Comparison of ENCODE assay signal across 13 cellular contexts in genomic region chr4:182748283-182748682, GRCh38.
DNase-seq lines count a peak whose midpoint lies in the region; ATAC-seq and TF ChIP-seq lines count a peak whose summit lies in the region.
"Had no signal": no experiment of that assay in that cellular context is flagged by ENCODE, and none has a peak within 500 bp of the region (broad histone marks: within the 10 kb centered on the region; RNA-seq: fewer than 3 reads in every experiment).

No MANE protein-coding gene starts in this region.

- no peaks in the 10 kb centered on the region for H3K27me3 Mint-ChIP-seq in H9 (ENCODE audit: low read depth)
- H3K27me3 Mint-ChIP-seq in T-helper 17 cell: no peaks in the 10 kb centered on the region

- intact Hi-C loops in adrenal gland (cut with DNase I) (no loop called here), right cardiac atrium (cut with DNase I) (no loop called here)

- H3K27ac ChIP-seq in H9 (ENCODE audit: insufficient read length, low read depth, low read length) (no peak overlapping the region), adrenal gland (peak overlapping the region in 3 of 5 donors; percentile 49 to 53 (median 50)), right cardiac atrium (ENCODE audit: low read length) (peak overlapping the region; percentile 66), trophoblast cell (ENCODE audit: low read depth, low read length) (no peak overlapping the region)

- H4K8ac ChIP-seq in H9 (replicated peaks; ENCODE audit: insufficient read length, low read depth, low read length) (no peak overlapping the region), trophoblast cell (ENCODE audit: low read depth, low read length) (no peak overlapping the region)

- H3K79me1 ChIP-seq in H9 (ENCODE audit: insufficient read depth, low read depth, low read length, poor library complexity, severe bottlenecking) (no peaks in the 10 kb centered on the region), trophoblast cell (ENCODE audit: low read length) (peaks cover 4% of the 10 kb centered on the region)

- no peak overlapping the region for H2BK20ac ChIP-seq in H9 (ENCODE audit: low read depth, low read length, poor library complexity, severe bottlenecking)

- WGBS in H9 (ENCODE audit: extremely low coverage, insufficient read length, low lambda C conversion rate): no CpG with 5 or more reads among the region's 8 CpGs
- WGBS in adrenal gland, 4 donors: 46 to 55% (median 51%) methylated on average over 8 of the region's 8 CpGs
- WGBS in right cardiac atrium: 47% methylated on average over 8 of the region's 8 CpGs
- WGBS in trophoblast cell (ENCODE audit: extremely low coverage, insufficient coverage, insufficient read length): no CpG with 5 or more reads among the region's 8 CpGs

- DNase-seq in H9: no peak
- peak; percentile 25 to 63 (median 46) for DNase-seq in adrenal gland
- peak in 1 of 3 donors; percentile 51 for DNase-seq in right cardiac atrium
- DNase-seq in trophoblast cell: no peak
- no peak for DNase-seq in T-helper 17 cell
- DNase-seq: C1 segment of cervical spinal cord, KG1, NCI-H1092 treated with DMSO at 0.1 percent for 48 hours, NCI-H1694, NCI-H748 treated with DMSO at 0.1 percent for 48 hours had no signal

- no peaks in the 10 kb centered on the region for H3K79me2 ChIP-seq in H9 (ENCODE audit: insufficient read depth, low read length)
- H3K79me2 ChIP-seq in trophoblast cell (ENCODE audit: control insufficient read depth, insufficient read depth, low read length, poor library complexity): no peaks in the 10 kb centered on the region

- H3K9me3 ChIP-seq in H9 (ENCODE audit: control insufficient read depth, low read depth, low read length) (no peaks in the 10 kb centered on the region), adrenal gland (replicated peaks in 1 of 3) (no peaks in the 10 kb centered on the region), right cardiac atrium (ENCODE audit: control insufficient read depth, low read length) (no peaks in the 10 kb centered on the region), trophoblast cell (ENCODE audit: insufficient read depth, low read depth, low read length) (no peaks in the 10 kb centered on the region), T-helper 17 cell (ENCODE audit: control insufficient read depth, low read length, poor library complexity, severe bottlenecking) (no peaks in the 10 kb centered on the region)

- H2BK12ac ChIP-seq in H9 (ENCODE audit: insufficient read length, low read depth, low read length) (no peak overlapping the region), trophoblast cell (ENCODE audit: low read length) (peak overlapping the region; percentile 9)

- no peak overlapping the region for H4K12ac ChIP-seq in trophoblast cell (ENCODE audit: low read depth, low read length)

- H3T11ph ChIP-seq in H9 (ENCODE audit: low read length): no peak overlapping the region

- H3K36me3 ChIP-seq in adrenal gland (replicated peaks in 1 of 2) (no peaks in the 10 kb centered on the region), trophoblast cell (ENCODE audit: control insufficient read depth in 1 of 2, insufficient read depth in 2 of 2, low read length in 2 of 2) (no peaks in the 10 kb centered on the region)

- H2AFZ ChIP-seq in H9 (ENCODE audit: low read length) (no peak overlapping the region), trophoblast cell (ENCODE audit: insufficient read depth, low read length, poor library complexity) (no peak overlapping the region)

- H4K20me1 ChIP-seq in H9 (ENCODE audit: control insufficient read depth, insufficient read depth, insufficient read length): no peaks in the 10 kb centered on the region

- no peaks in the 10 kb centered on the region for H3K9me3 Mint-ChIP-seq in H9

- peak overlapping the region in 2 of 3 experiments; percentile 19 to 41; a peak in 2 of 7 replicates for H3K27ac Mint-ChIP-seq in H9
- no peak overlapping the region for H3K27ac Mint-ChIP-seq in T-helper 17 cell

- H3K23ac ChIP-seq in H9 (ENCODE audit: insufficient read length, low read depth, low read length): no peak overlapping the region
- H3K23ac ChIP-seq in trophoblast cell (ENCODE audit: low read length): no peak overlapping the region

- H3K4me1 Mint-ChIP-seq in H9: peaks cover 10 to 14% of the 10 kb centered on the region in 2 experiments
- peaks cover 6% of the 10 kb centered on the region for H3K4me1 Mint-ChIP-seq in T-helper 17 cell

- H3K9ac ChIP-seq in H9 (ENCODE audit: extremely low read depth, insufficient read length, low read length) (no peak overlapping the region), trophoblast cell (ENCODE audit: low read length) (no peak overlapping the region)

- no peaks in the 10 kb centered on the region for H3K23me2 ChIP-seq in H9 (ENCODE audit: insufficient read length, low read depth, low read length, poor library complexity, severe bottlenecking)

- H4K5ac ChIP-seq in H9 (ENCODE audit: insufficient read length, low read depth, low read length): no peak overlapping the region

- no peak for TF ChIP-seq CTCF in H9 (conservative IDR thresholded peaks at IDR 0.05)
- no peak for TF ChIP-seq CTCF in adrenal gland (IDR thresholded peaks at IDR 0.05)

- H2AK5ac ChIP-seq in H9 (ENCODE audit: insufficient read length, low read length) (no peak overlapping the region), trophoblast cell (ENCODE audit: low read length) (no peak overlapping the region)

- H3K18ac ChIP-seq in H9 (ENCODE audit: insufficient read length, low read depth, low read length) (no peak overlapping the region), trophoblast cell (ENCODE audit: low read length) (no peak overlapping the region)

- ATAC-seq in right cardiac atrium (peak; percentile 93), GM21360 (IDR thresholded peaks at IDR 0.05; ENCODE audit: unreplicated experiment) (no peak), HG02759 (IDR thresholded peaks at IDR 0.05; ENCODE audit: unreplicated experiment) (no peak), T-helper 17 cell (no peak), HG03521 (IDR thresholded peaks at IDR 0.05; ENCODE audit: unreplicated experiment) (no peak)

- H3K56ac ChIP-seq in H9 (ENCODE audit: insufficient read length, low read depth, low read length): no peak overlapping the region

- H3K14ac ChIP-seq in H9 (ENCODE audit: insufficient read depth, low read length): no peak overlapping the region
- H3K14ac ChIP-seq in trophoblast cell (ENCODE audit: low read length): no peak overlapping the region

- H3K4me2 ChIP-seq in H9 (ENCODE audit: insufficient read depth, insufficient read length, low read length): no peak overlapping the region
- no peak overlapping the region for H3K4me2 ChIP-seq in trophoblast cell (ENCODE audit: low read length)

- H3K4ac ChIP-seq in H9 (ENCODE audit: low read depth, low read length) (no peak overlapping the region), trophoblast cell (ENCODE audit: low read depth, low read length) (no peak overlapping the region)

- TF ChIP-seq POLR2A in adrenal gland (IDR thresholded peaks at IDR 0.05): no peak

- H3K36me3 Mint-ChIP-seq in H9 (ENCODE audit: insufficient read depth in 1 of 3, low read depth in 3 of 3): peaks cover 4 to 14% (median 13%) of the 10 kb centered on the region in 3 experiments; a peak in 6 of 7 replicates
- no peaks in the 10 kb centered on the region for H3K36me3 Mint-ChIP-seq in T-helper 17 cell (ENCODE audit: low read depth)

- H3K4me1 ChIP-seq in H9 (ENCODE audit: insufficient read depth, low read length): no peaks in the 10 kb centered on the region
- peaks cover 0 to 9% of the 10 kb centered on the region in 2 donors for H3K4me1 ChIP-seq in adrenal gland (replicated peaks in 1 of 2)
- H3K4me1 ChIP-seq in right cardiac atrium (ENCODE audit: control insufficient read depth, insufficient read depth, low read length): no peaks in the 10 kb centered on the region
- peaks cover 0 to 3% of the 10 kb centered on the region in 2 experiments for H3K4me1 ChIP-seq in trophoblast cell (ENCODE audit: control insufficient read depth in 1 of 2, insufficient read depth in 2 of 2, low read length in 2 of 2)

- H3K4me3 ChIP-seq in adrenal gland (no peak overlapping the region), right cardiac atrium (ENCODE audit: low read length) (no peak overlapping the region), trophoblast cell (ENCODE audit: low read depth, low read length) (no peak overlapping the region)

- no peaks in the 10 kb centered on the region for H3K27me3 ChIP-seq in H9 (ENCODE audit: insufficient read depth, low read length)
- no peaks in the 10 kb centered on the region for H3K27me3 ChIP-seq in adrenal gland
- no peaks in the 10 kb centered on the region for H3K27me3 ChIP-seq in right cardiac atrium (ENCODE audit: control insufficient read depth, insufficient read depth)
- no peaks in the 10 kb centered on the region for H3K27me3 ChIP-seq in trophoblast cell (ENCODE audit: insufficient read depth, low read length)

- H4K91ac ChIP-seq in H9 (ENCODE audit: insufficient read length, low read depth, low read length) (no peak overlapping the region), trophoblast cell (ENCODE audit: low read depth, low read length) (no peak overlapping the region)

- H2BK5ac ChIP-seq in H9 (ENCODE audit: insufficient read length, low read length) (no peak overlapping the region), trophoblast cell (ENCODE audit: low read depth, low read length, poor library complexity) (no peak overlapping the region)

- H2BK120ac ChIP-seq in H9 (ENCODE audit: low read depth, low read length, poor library complexity, severe bottlenecking) (no peak overlapping the region), trophoblast cell (ENCODE audit: insufficient read depth, low read length, poor library complexity) (no peak overlapping the region)

- H3K4me3 Mint-ChIP-seq in H9: no peak overlapping the region
- H3K4me3 Mint-ChIP-seq in T-helper 17 cell: no peak overlapping the region

- H2BK15ac ChIP-seq in H9 (ENCODE audit: low read depth, low read length): no peak overlapping the region

Comparison
In these comparisons a context has a peak if more than half of its experiments do, and no peak if none do; other contexts are left out.
1. DNase-seq: peak in adrenal gland (7 of 7); none in H9 (single experiment), trophoblast cell (0 of 2) and T-helper 17 cell (0 of 3).
2. H3K27ac ChIP-seq: peak in adrenal gland (3 of 5) and right cardiac atrium (single experiment); none in H9 (single experiment) and trophoblast cell (single experiment).
3. ATAC-seq: peak in right cardiac atrium (2 of 2); none in GM21360 (single experiment), HG02759 (single experiment), T-helper 17 cell (single experiment) and HG03521 (single experiment).